ENCODE assay signal across 1 cellular context in genomic region chr22:19815823-19816290, GRCh38.
TF ChIP-seq lines count a peak whose summit lies in the region.

No MANE protein-coding gene starts in this region.

TF ChIP-seq in K562, 482 proteins besides CTCF, POLR2A, EP300 and RAD21 (continues in another document):
- TF ChIP-seq FOS (IDR thresholded peaks at IDR 0.05; ENCODE audit: extremely low read depth, insufficient read length) (no peak), ARID3B (CRISPR knock-in tag; IDR thresholded peaks at IDR 0.05; ENCODE audit: borderline replicate concordance) (no peak), MBD2 (IDR thresholded peaks at IDR 0.05; ENCODE audit: borderline replicate concordance, low read depth) (no peak), ZFP91 (CRISPR knock-in tag; IDR thresholded peaks at IDR 0.05) (no peak), ZNF354B (CRISPR knock-in tag; IDR thresholded peaks at IDR 0.05) (no peak), L3MBTL2 (IDR thresholded peaks at IDR 0.05) (0 out of 2 replicates have a peak, but pooled peaks have one; percentile 2), ZNF740 (CRISPR knock-in tag; IDR thresholded peaks at IDR 0.05) (no peak), ZNF740 (tag; IDR thresholded peaks at IDR 0.05) (no peak), U2AF2 (optimal IDR thresholded peaks at IDR 0.05; ENCODE audit: low read depth, low read length) (no peak), RBM34 (IDR thresholded peaks at IDR 0.05; ENCODE audit: borderline replicate concordance, insufficient read depth, low read length) (no peak), JUNB (CRISPR knock-in tag; conservative IDR thresholded peaks at IDR 0.05) (no peak), ELK1 (CRISPR knock-in tag; IDR thresholded peaks at IDR 0.05) (no peak), YBX1 (IDR thresholded peaks at IDR 0.05) (no peak), ZNF146 (CRISPR knock-in tag; IDR thresholded peaks at IDR 0.05; ENCODE audit: unreplicated experiment) (no peak), ZNF239 (CRISPR knock-in tag; IDR thresholded peaks at IDR 0.05) (no peak), TAL1 (IDR thresholded peaks at IDR 0.05) (0 out of 2 replicates have a peak, but pooled peaks have one; percentile 0), HES1 (IDR thresholded peaks at IDR 0.05; ENCODE audit: low read depth) (no peak), HNRNPUL1 (IDR thresholded peaks at IDR 0.05; ENCODE audit: low read length) (no peak), CHD7 (IDR thresholded peaks at IDR 0.05; ENCODE audit: low read depth, low read length) (no peak), EZH2 (IDR thresholded peaks at IDR 0.05; ENCODE audit: borderline replicate concordance, low read depth, low read length) (no peak), GTF2E2 (tag; IDR thresholded peaks at IDR 0.05) (no peak), GATAD2A (IDR thresholded peaks at IDR 0.05) (peak; percentile 62; the same call in 1 of the 2 replicates), BRCA1 (IDR thresholded peaks at IDR 0.05) (no peak), BRCA1 (CRISPR knock-in tag; IDR thresholded peaks at IDR 0.05) (no peak), CC2D1A (IDR thresholded peaks at IDR 0.05) (no peak), CREB5 (CRISPR knock-in tag; IDR thresholded peaks at IDR 0.05) (peak; percentile 25; the same call in 1 of the 2 replicates), TAF1 (IDR thresholded peaks at IDR 0.05; ENCODE audit: control insufficient read depth, extremely low read depth, insufficient read depth, low read length, severe bottlenecking) (no peak), ZBTB7A (IDR thresholded peaks at IDR 0.05; ENCODE audit: borderline replicate concordance, control insufficient read depth, low read depth, low read length) (0 out of 2 replicates have a peak, but pooled peaks have one; percentile 13), ILK (tag; IDR thresholded peaks at IDR 0.05; ENCODE audit: borderline replicate concordance, low read depth) (no peak), CBX3 (IDR thresholded peaks at IDR 0.05; ENCODE audit: borderline replicate concordance in 1 of 2, low read length in 2 of 2) (peak in 1 of 2 experiments; percentile 85; a peak in 1 of 3 replicates), CCNT2 (IDR thresholded peaks at IDR 0.05; ENCODE audit: borderline replicate concordance, extremely low read depth, insufficient read length, low read depth, low read length) (peak; percentile 1), ERF (CRISPR knock-in tag; IDR thresholded peaks at IDR 0.05) (0 out of 2 replicates have a peak, but pooled peaks have one; percentile 8), ZBTB34 (CRISPR knock-in tag; IDR thresholded peaks at IDR 0.05) (no peak), KAT7 (CRISPR knock-in tag; IDR thresholded peaks at IDR 0.05; ENCODE audit: borderline replicate concordance) (no peak), KDM5B (IDR thresholded peaks at IDR 0.05; ENCODE audit: insufficient replicate concordance, low read depth, low read length) (peak; percentile 39), ATF1 (CRISPR knock-in tag; IDR thresholded peaks at IDR 0.05) (no peak), ATF1 (tag; IDR thresholded peaks at IDR 0.05) (0 out of 2 replicates have a peak, but pooled peaks have one; percentile 0), GTF2F1 (IDR thresholded peaks at IDR 0.05; ENCODE audit: low read depth, low read length) (peak; percentile 37; the same call in 1 of the 2 replicates), NR1H2 (CRISPR knock-in tag; IDR thresholded peaks at IDR 0.05) (no peak), TRIM24 (IDR thresholded peaks at IDR 0.05) (0 out of 4 replicates have a peak, but pooled peaks have one; percentile 3 to 8), TBP (optimal IDR thresholded peaks at IDR 0.05; ENCODE audit: low read depth, low read length) (no peak), SAP30 (IDR thresholded peaks at IDR 0.05; ENCODE audit: borderline replicate concordance, insufficient read depth, low read depth, low read length, poor library complexity, severe bottlenecking) (no peak)
